16 cellular contexts compared by ENCODE assay signal in the genomic region with DNA sequence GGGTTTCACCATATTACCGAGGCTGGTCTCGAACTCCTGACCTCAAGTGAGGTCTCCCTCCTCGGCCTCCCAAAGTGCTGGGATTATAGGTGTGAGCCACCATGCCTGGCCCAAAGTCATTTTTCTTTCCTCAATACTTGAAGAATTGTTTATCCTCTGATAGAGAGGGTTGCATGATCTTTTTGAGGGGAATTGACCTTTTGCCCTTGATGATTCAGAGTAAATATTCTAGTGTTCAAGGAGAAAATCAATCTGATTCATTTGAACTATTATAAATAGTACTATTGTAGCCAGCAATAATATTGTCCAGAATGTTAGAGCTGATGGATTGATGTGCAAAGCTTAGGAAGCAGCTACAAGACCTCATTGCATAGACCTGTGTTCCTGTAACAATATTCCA.
"Had no signal": no experiment of that assay in that cellular context is flagged by ENCODE, and none has a peak within 500 bp of the region (broad histone marks: within the 10 kb centered on the region; RNA-seq: fewer than 3 reads in every experiment).

No MANE protein-coding gene starts in this region.

- H3K36me3 ChIP-seq: prostate gland, upper lobe of left lung had no signal

- H3K27ac ChIP-seq: prostate gland, upper lobe of left lung had no signal

- DNase-seq: activated CD4-positive, alpha-beta memory T cell treated with anti-CD3 and anti-CD28 coated beads, Interleukin-2, amount 10 ng/mL, durations not matched to agents 7 days and 5 days; activated CD4-positive, alpha-beta T cell treated with anti-CD3 and anti-CD28 coated beads for 48 hours; activated effector memory CD4-positive, alpha-beta T cell treated with anti-CD3 and anti-CD28 coated beads, Interleukin-2, amount 50 U/mL, for 16 hours; activated naive CD4-positive, alpha-beta T cell treated with anti-CD3 and anti-CD28 coated beads, Interleukin-2, amount 10 ng/mL, durations not matched to agents 7 days and 5 days; anterior cingulate cortex; caudate nucleus; dermis blood vessel endothelial cell; effector CD8-positive, alpha-beta T cell; foreskin melanocyte; immature natural killer cell; natural killer cell; stimulated activated CD4-positive, alpha-beta T cell treated with anti-CD3 and anti-CD28 coated beads, Interleukin-4, amount 100 ng/mL, for 24 hours; stimulated activated naive CD8-positive, alpha-beta T cell treated with anti-CD3 and anti-CD28 coated beads, Interleukin-15, Interleukin-2, amounts not matched to agents 100 U/mL and 50 U/mL, for 24 hours; T-helper 2 cell; upper lobe of left lung had no signal

- ATAC-seq: natural killer cell had no signal

- H3K27me3 ChIP-seq: upper lobe of left lung had no signal

- H3K9me3 ChIP-seq: prostate gland, upper lobe of left lung had no signal

- H3K4me1 ChIP-seq: prostate gland had no signal

- H3K4me3 ChIP-seq: prostate gland, upper lobe of left lung had no signal
